Comparison of ENCODE assay signal across 16 cellular contexts in genomic region chr14:106227793-106228192, GRCh38.
"Had no signal": no experiment of that assay in that cellular context is flagged by ENCODE, and none has a peak within 500 bp of the region (broad histone marks: within the 10 kb centered on the region; RNA-seq: fewer than 3 reads in every experiment).

No MANE protein-coding gene starts in this region.

- H3K4me3 Mint-ChIP-seq: memory B cell, nephron progenitor cell had no signal

- H3K4me1 Mint-ChIP-seq: nephron progenitor cell had no signal

- H3K27ac ChIP-seq: coronary artery, epithelial cell of prostate, gastroesophageal sphincter, pancreas, psoas muscle, right atrium auricular region, tibial artery had no signal

- DNase-seq: activated effector memory CD4-positive, alpha-beta T cell treated with anti-CD3 and anti-CD28 coated beads, Interleukin-2, amount 50 U/mL, for 16 hours; cerebellar nuclear complex; head of caudate nucleus; hypothalamus; nephron progenitor cell; pancreas; psoas muscle; stimulated activated naive CD4-positive, alpha-beta T cell treated with Interleukin-2 at 50 U/mL for 16 hours; substantia nigra; SW 1271; tibial artery had no signal

- H3K4me3 ChIP-seq: coronary artery, gastroesophageal sphincter, pancreas, psoas muscle, right atrium auricular region, tibial artery had no signal

- H3K4me1 ChIP-seq: gastroesophageal sphincter, pancreas, psoas muscle, right atrium auricular region, tibial artery had no signal

- ATAC-seq: gastroesophageal sphincter, pancreas, psoas muscle had no signal

- H3K9me3 Mint-ChIP-seq: memory B cell had no signal

- H3K36me3 Mint-ChIP-seq: memory B cell had no signal

- H3K27ac Mint-ChIP-seq: memory B cell, nephron progenitor cell had no signal

- H3K27me3 ChIP-seq: right atrium auricular region, tibial artery had no signal

- H3K9me3 ChIP-seq: gastroesophageal sphincter, pancreas, psoas muscle, right atrium auricular region, tibial artery had no signal

- H3K36me3 ChIP-seq: gastroesophageal sphincter, pancreas, right atrium auricular region, tibial artery had no signal
